ENCODE assay signal across 22 cellular contexts in the genomic region with DNA sequence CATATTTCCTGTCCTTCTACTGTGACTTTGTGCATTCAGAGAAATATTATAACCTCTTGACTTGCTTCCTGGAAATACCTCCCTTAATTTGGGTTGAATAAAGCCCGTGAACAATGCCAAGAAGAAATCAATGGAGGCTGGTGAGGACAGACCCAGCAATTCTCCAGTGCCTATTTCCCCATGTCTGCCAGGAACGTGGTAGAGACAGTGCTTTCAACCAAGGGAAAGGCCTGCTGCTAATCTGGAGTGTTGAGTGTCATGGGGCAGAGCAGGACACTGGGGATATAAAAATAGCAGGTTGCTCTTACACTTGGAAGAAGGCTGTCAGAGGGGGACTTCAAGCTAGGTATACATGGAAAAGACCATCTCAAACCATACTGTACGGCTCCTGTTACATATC. TPM values are rescaled to one million over a fixed set of nuclear protein-coding genes. Genes with fewer than 3 reads are reported as not detected.
"Had no signal": no experiment of that assay in that cellular context is flagged by ENCODE, and none has a peak within 500 bp of the region (broad histone marks: within the 10 kb centered on the region; RNA-seq: fewer than 3 reads in every experiment).

No MANE protein-coding gene starts in this region.

- H3K27ac Mint-ChIP-seq: activated CD4-positive, alpha-beta memory T cell treated with anti-CD3 and anti-CD28 coated beads for 36 hours; activated CD4-positive, alpha-beta T cell treated with anti-CD3 and anti-CD28 coated beads for 36 hours; activated naive CD8-positive, alpha-beta T cell; T-helper 1 cell treated with Interleukin-12 subunit alpha and Interleukin-12 subunit beta and Interleukin-4 antibody, amounts not matched to agents 30 μg/mL and 1 μg/mL, for 36 hours had no signal

- H3K4me3 ChIP-seq: breast epithelium, neural progenitor cell, ovary, smooth muscle cell, testis, upper lobe of left lung had no signal

- H3K27ac ChIP-seq: neural progenitor cell, ovary, testis, upper lobe of left lung had no signal

- H3K9me3 ChIP-seq: breast epithelium, ovary, testis, upper lobe of left lung had no signal

- H3K4me3 Mint-ChIP-seq: activated CD4-positive, alpha-beta memory T cell treated with anti-CD3 and anti-CD28 coated beads for 36 hours; activated CD4-positive, alpha-beta T cell treated with anti-CD3 and anti-CD28 coated beads for 36 hours; activated naive CD8-positive, alpha-beta T cell; neural progenitor cell; T-helper 1 cell treated with Interleukin-12 subunit alpha and Interleukin-12 subunit beta and Interleukin-4 antibody, amounts not matched to agents 30 μg/mL and 1 μg/mL, for 36 hours had no signal

- DNase-seq: activated CD4-positive, alpha-beta memory T cell treated with anti-CD3 and anti-CD28 coated beads for 36 hours; activated CD4-positive, alpha-beta T cell treated with anti-CD3 and anti-CD28 coated beads for 36 hours; activated gamma-delta T cell treated with Interleukin-2 at 50 U/mL for 16 hours; activated T-cell treated with anti-CD3 and anti-CD28 coated beads, Interleukin-2, amount 50 U/mL, for 48 hours; dermis blood vessel endothelial cell; islet precursor cell; ovary; retina; SIG-M5; stimulated activated naive CD8-positive, alpha-beta T cell treated with anti-CD3 and anti-CD28 coated beads, Interleukin-15, Interleukin-2, amounts not matched to agents 100 U/mL and 50 U/mL, for 24 hours; testis; upper lobe of left lung had no signal

- ATAC-seq: activated CD4-positive, alpha-beta T cell treated with anti-CD3 and anti-CD28 coated beads for 36 hours; stimulated activated naive CD8-positive, alpha-beta T cell treated with anti-CD3 and anti-CD28 coated beads, Interleukin-15, Interleukin-2, amounts not matched to agents 100 U/mL and 50 U/mL, for 24 hours had no signal

- H3K9me3 Mint-ChIP-seq: activated CD4-positive, alpha-beta memory T cell treated with anti-CD3 and anti-CD28 coated beads for 36 hours; T-helper 1 cell treated with Interleukin-12 subunit alpha and Interleukin-12 subunit beta and Interleukin-4 antibody, amounts not matched to agents 30 μg/mL and 1 μg/mL, for 36 hours had no signal

- H3K36me3 ChIP-seq: breast epithelium, neural progenitor cell, ovary, upper lobe of left lung had no signal

- H3K27me3 ChIP-seq: neural progenitor cell, ovary, testis, upper lobe of left lung had no signal

- H3K27me3 Mint-ChIP-seq: activated CD4-positive, alpha-beta memory T cell treated with anti-CD3 and anti-CD28 coated beads for 36 hours; activated CD4-positive, alpha-beta T cell treated with anti-CD3 and anti-CD28 coated beads for 36 hours; activated naive CD8-positive, alpha-beta T cell had no signal

- H3K4me1 ChIP-seq: breast epithelium, testis had no signal

- H3K36me3 Mint-ChIP-seq: activated CD4-positive, alpha-beta memory T cell treated with anti-CD3 and anti-CD28 coated beads for 36 hours; activated naive CD8-positive, alpha-beta T cell; neural progenitor cell had no signal

RNA-seq across cellular contexts. Expression of gene NCBP2L, which starts 21.8 kb away (rescaled TPM):
- total RNA-seq: activated CD4-positive, alpha-beta memory T cell treated with anti-CD3 and anti-CD28 coated beads for 36 hours; activated CD4-positive, alpha-beta T cell treated with anti-CD3 and anti-CD28 coated beads for 36 hours; aorta; breast epithelium; chondrocyte; dermis blood vessel endothelial cell; epithelial cell of proximal tubule; frontal cortex; mesenteric fat pad; smooth muscle cell; testis had no signal
- polyA plus RNA-seq: aorta, smooth muscle cell had no signal
